Comparison of ENCODE assay signal across 19 cellular contexts in genomic region chr2:73091164-73091563, GRCh38. TPM values are rescaled to one million over a fixed set of nuclear protein-coding genes. Genes with fewer than 3 reads are reported as not detected.
DNase-seq lines count a peak whose midpoint lies in the region; ATAC-seq, FAIRE-seq and TF ChIP-seq lines count a peak whose summit lies in the region.
"Had no signal": no experiment of that assay in that cellular context is flagged by ENCODE, and none has a peak within 500 bp of the region (broad histone marks: within the 10 kb centered on the region; RNA-seq: fewer than 3 reads in every experiment).

No MANE protein-coding gene starts in this region.

- ATAC-seq in RWPE2 (ENCODE audit: low read depth) (no peak), GM21737 (IDR thresholded peaks at IDR 0.05; ENCODE audit: unreplicated experiment) (no peak)
- ATAC-seq: activated naive CD4-positive, alpha-beta T cell treated with anti-CD3 and anti-CD28 coated beads, Interleukin-2, amount 50 U/mL, for 72 hours; activated T-cell treated with anti-CD3 and anti-CD28 coated beads, Interleukin-2, amount 50 U/mL, for 4 hours had no signal

- H3K27ac ChIP-seq in RWPE2 (ENCODE audit: poor library complexity, severe bottlenecking) (peak overlapping the region; percentile 78), fibroblast of lung (ENCODE audit: insufficient read depth, low read length) (no peak overlapping the region)
- H3K27ac ChIP-seq: HL-60, ovary had no signal

- H3K27me3 ChIP-seq in RWPE2 (ENCODE audit: insufficient read depth, poor library complexity, severe bottlenecking) = no peaks in the 10 kb centered on the region
- H3K27me3 ChIP-seq in fibroblast of lung (ENCODE audit: control insufficient read depth, insufficient read depth, low read length) = no peaks in the 10 kb centered on the region
- H3K27me3 ChIP-seq: ovary had no signal

- FAIRE-seq in urothelium cell line (lab: Jason Lieb, UNC) = no peak
- FAIRE-seq: frontal cortex had no signal

- peaks cover 12% of the 10 kb centered on the region for H3K4me1 ChIP-seq in RWPE2 (ENCODE audit: insufficient read depth, poor library complexity, severe bottlenecking)
- H3K4me1 ChIP-seq in fibroblast of lung (ENCODE audit: control insufficient read depth, extremely low read depth, insufficient read depth, low read length) = peaks cover 16% of the 10 kb centered on the region

- H3K36me3 ChIP-seq in RWPE2 (ENCODE audit: low read depth) (peaks cover 18% of the 10 kb centered on the region), fibroblast of lung (ENCODE audit: control insufficient read depth, insufficient read depth, low read length) (peaks cover 16% of the 10 kb centered on the region)
- H3K36me3 ChIP-seq: ovary had no signal

- TF ChIP-seq CTCF in RWPE2 (IDR thresholded peaks at IDR 0.05; ENCODE audit: poor library complexity, severe bottlenecking) (no peak), fibroblast of lung (conservative IDR thresholded peaks at IDR 0.05 in 1 of 2, IDR thresholded peaks at IDR 0.05 in 1 of 2; ENCODE audit: low read depth in 1 of 2, low read length in 2 of 2) (no peak)

- H3K4me3 ChIP-seq in RWPE2 (ENCODE audit: severe bottlenecking) (no peak overlapping the region), fibroblast of lung (replicated peaks in 1 of 4; ENCODE audit: control extremely low read depth in 1 of 4, insufficient read depth in 1 of 4, low read depth in 3 of 4, low read length in 4 of 4) (no peak overlapping the region)
- H3K4me3 ChIP-seq: ovary had no signal

- H3K4me2 ChIP-seq in fibroblast of lung (ENCODE audit: extremely low read depth, insufficient read depth, low read length) = peak overlapping the region; percentile 3

- DNase-seq in AG20443 (ENCODE audit: low spot score) (peak; percentile 46), RWPE2 (ENCODE audit: low spot score) (no peak), fibroblast of lung (ENCODE audit: low read depth in 2 of 2) (peak in 1 of 2 donors; percentile 88), mucosa of gallbladder (ENCODE audit: low spot score) (peak; percentile 53), T-helper 9 cell (no peak), urothelium cell line (ENCODE audit: low spot score) (no peak), AML-193 (lab: John Stamatoyannopoulos, UW) (no peak)
- DNase-seq: activated CD4-positive, alpha-beta T cell treated with anti-CD3 and anti-CD28 coated beads, Interleukin-2, amount 50 U/mL, for 48 hours; activated T-cell treated with anti-CD3 and anti-CD28 coated beads, Interleukin-2, amount 50 U/mL, for 4 hours; Calu3; central memory CD4-positive, alpha-beta T cell; effector memory CD4-positive, alpha-beta T cell; Karpas-422; ovary; stimulated activated naive CD4-positive, alpha-beta T cell had no signal

- peaks cover 59% of the 10 kb centered on the region for H3K79me2 ChIP-seq in fibroblast of lung (ENCODE audit: control insufficient read depth, insufficient read depth, low read length)

- no peak overlapping the region for H2AFZ ChIP-seq in fibroblast of lung (ENCODE audit: low read length)

- no peak overlapping the region for H3K9ac ChIP-seq in fibroblast of lung (ENCODE audit: insufficient read depth, low read length)

- H4K20me1 ChIP-seq in fibroblast of lung (ENCODE audit: control insufficient read depth, extremely low read depth, insufficient read depth, low read length) = no peaks in the 10 kb centered on the region

- H3K9me3 ChIP-seq in RWPE2 (ENCODE audit: severe bottlenecking) (no peaks in the 10 kb centered on the region), fibroblast of lung (ENCODE audit: control insufficient read depth, insufficient read depth, low read depth, low read length) (no peaks in the 10 kb centered on the region)
- H3K9me3 ChIP-seq: ovary had no signal

RNA-seq across cellular contexts. Expression of gene SFXN5, which starts 19.7 kb away (rescaled TPM):
- total RNA-seq in fibroblast of lung (10.0 and 13.9 TPM in 2 replicates), mucosa of gallbladder (21.9 TPM)
- polyA plus RNA-seq in fibroblast of lung = 5.8 and 11.0 TPM in 2 replicates
- polyA plus RNA-seq in fibroblast of lung (2012) = 5.7 and 11.0 TPM in 2 replicates
- 14.8 and 24.7 TPM in 2 replicates for polyA minus RNA-seq in fibroblast of lung (ENCODE audit: low replicate concordance)

RNA-seq across cellular contexts. Expression of gene RAB11FIP5, which starts 21.6 kb away (rescaled TPM):
- total RNA-seq in fibroblast of lung (22.3 and 35.0 TPM in 2 replicates), mucosa of gallbladder (63.0 TPM)
- 27.7 TPM in 2 replicates for polyA plus RNA-seq in fibroblast of lung
- polyA plus RNA-seq in fibroblast of lung (2012) = 29.7 and 35.4 TPM in 2 replicates
- 68.2 and 91.5 TPM in 2 replicates for polyA minus RNA-seq in fibroblast of lung (ENCODE audit: low replicate concordance)

Comparison
In these comparisons a context has a peak if more than half of its experiments do, and no peak if none do; other contexts are left out.
1. DNase-seq: peak in AG20443 (single experiment) and mucosa of gallbladder (single experiment); none in RWPE2 (single experiment), T-helper 9 cell (single experiment), urothelium cell line (single experiment) and AML-193 (0 of 2).